In genomic region chr3:61884794-61885193, GRCh38 we compare ENCODE assay signal across 1 cellular context.
TF ChIP-seq lines count a peak whose summit lies in the region.

No MANE protein-coding gene starts in this region.

TF ChIP-seq in HepG2, 621 proteins besides CTCF, POLR2A, EP300 and RAD21 (continued from another document):
- TF ChIP-seq, protein P1, sequence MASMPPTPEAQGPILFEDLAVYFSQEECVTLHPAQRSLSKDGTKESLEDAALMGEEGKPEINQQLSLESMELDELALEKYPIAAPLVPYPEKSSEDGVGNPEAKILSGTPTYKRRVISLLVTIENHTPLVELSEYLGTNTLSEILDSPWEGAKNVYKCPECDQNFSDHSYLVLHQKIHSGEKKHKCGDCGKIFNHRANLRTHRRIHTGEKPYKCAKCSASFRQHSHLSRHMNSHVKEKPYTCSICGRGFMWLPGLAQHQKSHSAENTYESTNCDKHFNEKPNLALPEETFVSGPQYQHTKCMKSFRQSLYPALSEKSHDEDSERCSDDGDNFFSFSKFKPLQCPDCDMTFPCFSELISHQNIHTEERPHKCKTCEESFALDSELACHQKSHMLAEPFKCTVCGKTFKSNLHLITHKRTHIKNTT (CRISPR knock-in tag; IDR thresholded peaks at IDR 0.05) = no peak
